Comparison of ENCODE assay signal across 1 cellular context in genomic region chr14:31944256-31945073, GRCh38.
TF ChIP-seq lines count a peak whose summit lies in the region.

No MANE protein-coding gene starts in this region.

TF ChIP-seq in K562, 482 proteins besides CTCF, POLR2A, EP300 and RAD21 (continued from another document):
- TF ChIP-seq ZNF518B (CRISPR knock-in tag; IDR thresholded peaks at IDR 0.05): no peak
- TF ChIP-seq CC2D1A (IDR thresholded peaks at IDR 0.05): no peak
- TF ChIP-seq, protein P1, sequence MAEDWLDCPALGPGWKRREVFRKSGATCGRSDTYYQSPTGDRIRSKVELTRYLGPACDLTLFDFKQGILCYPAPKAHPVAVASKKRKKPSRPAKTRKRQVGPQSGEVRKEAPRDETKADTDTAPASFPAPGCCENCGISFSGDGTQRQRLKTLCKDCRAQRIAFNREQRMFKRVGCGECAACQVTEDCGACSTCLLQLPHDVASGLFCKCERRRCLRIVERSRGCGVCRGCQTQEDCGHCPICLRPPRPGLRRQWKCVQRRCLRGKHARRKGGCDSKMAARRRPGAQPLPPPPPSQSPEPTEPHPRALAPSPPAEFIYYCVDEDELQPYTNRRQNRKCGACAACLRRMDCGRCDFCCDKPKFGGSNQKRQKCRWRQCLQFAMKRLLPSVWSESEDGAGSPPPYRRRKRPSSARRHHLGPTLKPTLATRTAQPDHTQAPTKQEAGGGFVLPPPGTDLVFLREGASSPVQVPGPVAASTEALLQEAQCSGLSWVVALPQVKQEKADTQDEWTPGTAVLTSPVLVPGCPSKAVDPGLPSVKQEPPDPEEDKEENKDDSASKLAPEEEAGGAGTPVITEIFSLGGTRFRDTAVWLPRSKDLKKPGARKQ (CRISPR knock-in tag; IDR thresholded peaks at IDR 0.05): no peak
- TF ChIP-seq LCOR (CRISPR knock-in tag; IDR thresholded peaks at IDR 0.05): no peak
- TF ChIP-seq SMARCE1 (IDR thresholded peaks at IDR 0.05): no peak
- no peak for TF ChIP-seq ZNF133 (CRISPR knock-in tag; IDR thresholded peaks at IDR 0.05)
- no peak for TF ChIP-seq TARDBP (IDR thresholded peaks at IDR 0.05)
